Comparison of ENCODE assay signal across 10 cellular contexts in the genomic region with DNA sequence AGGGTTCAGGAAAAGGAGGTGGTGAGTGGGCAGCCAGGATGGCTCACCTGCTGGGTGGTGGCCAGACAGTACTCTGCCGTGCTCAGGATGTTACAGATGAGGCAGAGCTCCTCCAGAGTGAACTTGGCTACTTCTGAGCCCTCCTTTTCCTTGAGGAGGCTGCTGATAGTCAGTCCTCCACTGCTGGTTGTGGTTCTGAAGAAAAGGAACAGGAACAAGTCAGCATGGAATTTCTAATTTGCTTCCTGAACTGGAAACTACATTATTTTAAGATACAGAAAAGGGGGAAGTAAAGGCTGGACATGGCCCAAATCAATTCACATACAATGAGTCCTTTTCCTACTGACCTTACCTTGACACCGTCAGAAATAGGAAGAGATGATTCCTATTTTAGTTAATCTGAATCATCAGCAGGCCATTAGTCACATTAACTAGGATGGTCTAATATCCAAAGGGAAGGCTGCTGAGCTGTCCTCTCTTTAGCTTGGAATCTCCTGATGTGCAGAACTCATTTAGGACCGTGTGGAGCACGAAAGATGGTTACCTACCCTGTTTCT.
DNase-seq lines count a peak whose midpoint lies in the region; ATAC-seq and TF ChIP-seq lines count a peak whose summit lies in the region.
"Had no signal": no experiment of that assay in that cellular context is flagged by ENCODE, and none has a peak within 500 bp of the region (broad histone marks: within the 10 kb centered on the region; RNA-seq: fewer than 3 reads in every experiment).

No MANE protein-coding gene starts in this region.

- WGBS in GM23248 (ENCODE audit: low coverage in 1 of 2, low lambda C conversion rate in 2 of 2, missing lambda C conversion rate in 2 of 2), 2 experiments = 32 to 39% methylated on average over 4 of the region's 4 CpGs
- 13 to 60% methylated on average over 1 of the region's 4 CpGs for WGBS in gastroesophageal sphincter (ENCODE audit: low coverage in 1 of 2), 2 donors

- H3K27me3 ChIP-seq in GM23248 (replicated peaks; ENCODE audit: insufficient read depth) (no peaks in the 10 kb centered on the region), gastroesophageal sphincter (no peaks in the 10 kb centered on the region)

- peak overlapping the region; percentile 70 for H3K27ac Mint-ChIP-seq in activated T-helper 1 cell treated with anti-CD3 and anti-CD28 coated beads, Interleukin-12 subunit alpha, Interleukin-12 subunit beta, Interleukin-2, Interleukin-4 antibody, amounts not matched to agents 30 ng/mL and 10 ng/mL and 1 ng/mL, durations not matched to agents 14 hours and 24 hours and 36 hours

- peak; percentile 32 for ATAC-seq in gastroesophageal sphincter
- ATAC-seq in GM19397 (IDR thresholded peaks at IDR 0.05; ENCODE audit: unreplicated experiment) = no peak

- peak overlapping the region; percentile 5; the same call in 1 of the 2 replicates for H3K4me3 ChIP-seq in GM23248
- no peak overlapping the region for H3K4me3 ChIP-seq in gastroesophageal sphincter

- H2AFZ ChIP-seq in GM23248 = no peak overlapping the region

- H3K79me2 ChIP-seq in GM23248 (ENCODE audit: insufficient read depth) = no peaks in the 10 kb centered on the region

- no peak overlapping the region for H3K4me3 Mint-ChIP-seq in activated T-helper 1 cell treated with anti-CD3 and anti-CD28 coated beads, Interleukin-12 subunit alpha, Interleukin-12 subunit beta, Interleukin-2, Interleukin-4 antibody, amounts not matched to agents 30 ng/mL and 10 ng/mL and 1 ng/mL, durations not matched to agents 14 hours and 24 hours and 36 hours

- H3K27ac ChIP-seq in GM23248 = peak overlapping the region; percentile 91
- peak overlapping the region; percentile 11 to 72 (median 62) for H3K27ac ChIP-seq in gastroesophageal sphincter

- H3K9me3 ChIP-seq in GM23248 (ENCODE audit: low read depth) = no peaks in the 10 kb centered on the region
- H3K9me3 ChIP-seq in gastroesophageal sphincter = no peaks in the 10 kb centered on the region

- TF ChIP-seq EP300 in gastroesophageal sphincter (IDR thresholded peaks at IDR 0.05) = no peak

- no peaks in the 10 kb centered on the region for H3K27me3 Mint-ChIP-seq in activated T-helper 1 cell treated with anti-CD3 and anti-CD28 coated beads, Interleukin-12 subunit alpha, Interleukin-12 subunit beta, Interleukin-2, Interleukin-4 antibody, amounts not matched to agents 30 ng/mL and 10 ng/mL and 1 ng/mL, durations not matched to agents 14 hours and 24 hours and 36 hours (ENCODE audit: insufficient read depth)

- in situ Hi-C loops in GM23248 (cut with MboI) = no loop called here

- no peaks in the 10 kb centered on the region for H3K9me2 ChIP-seq in GM23248 (ENCODE audit: insufficient read depth)

- no peaks in the 10 kb centered on the region for H4K20me1 ChIP-seq in GM23248 (ENCODE audit: insufficient read depth)

- peaks cover 52% of the 10 kb centered on the region for H3F3A ChIP-seq in GM23248 (ENCODE audit: insufficient read depth)

- H3K4me2 ChIP-seq in GM23248 (ENCODE audit: unreplicated experiment) = peak overlapping the region; percentile 27

- H3K36me3 ChIP-seq in GM23248 (ENCODE audit: low read depth) = no peaks in the 10 kb centered on the region
- peaks cover 0 to 41% of the 10 kb centered on the region in 2 donors for H3K36me3 ChIP-seq in gastroesophageal sphincter

- TF ChIP-seq CTCF in gastroesophageal sphincter (IDR thresholded peaks at IDR 0.05) = no peak

- H3K4me1 Mint-ChIP-seq in activated T-helper 1 cell treated with anti-CD3 and anti-CD28 coated beads, Interleukin-12 subunit alpha, Interleukin-12 subunit beta, Interleukin-2, Interleukin-4 antibody, amounts not matched to agents 30 ng/mL and 10 ng/mL and 1 ng/mL, durations not matched to agents 14 hours and 24 hours and 36 hours (ENCODE audit: low read depth) = peaks cover 28% of the 10 kb centered on the region

- TF ChIP-seq POLR2A in gastroesophageal sphincter (IDR thresholded peaks at IDR 0.05) = no peak

- peak overlapping the region; percentile 49 for H3K9ac ChIP-seq in GM23248

- no peaks in the 10 kb centered on the region for H3K9me3 Mint-ChIP-seq in activated T-helper 1 cell treated with anti-CD3 and anti-CD28 coated beads, Interleukin-12 subunit alpha, Interleukin-12 subunit beta, Interleukin-2, Interleukin-4 antibody, amounts not matched to agents 30 ng/mL and 10 ng/mL and 1 ng/mL, durations not matched to agents 14 hours and 24 hours and 36 hours

- intact Hi-C loops in activated T-helper 1 cell treated with anti-CD3 and anti-CD28 coated beads, Interleukin-12 subunit alpha, Interleukin-12 subunit beta, Interleukin-2, Interleukin-4 antibody, amounts not matched to agents 30 ng/mL and 10 ng/mL and 1 ng/mL, durations not matched to agents 14 hours and 24 hours and 36 hours (cut with micrococcal nuclease) = loop anchor here (2.0 kb wide), 1 partner anchor 148 kb away; no protein-coding TSS in a partner anchor

- H3K4me1 ChIP-seq in GM23248 (ENCODE audit: insufficient read depth) (peaks cover 49% of the 10 kb centered on the region), gastroesophageal sphincter (peaks cover 0 to 26% (median 10%) of the 10 kb centered on the region in 3 donors)

- peak; percentile 83 for DNase-seq in GM23248
- no peak for DNase-seq in activated T-helper 1 cell treated with anti-CD3 and anti-CD28 coated beads, Interleukin-12 subunit alpha, Interleukin-12 subunit beta, Interleukin-2, Interleukin-4 antibody, amounts not matched to agents 30 ng/mL and 10 ng/mL and 1 ng/mL, durations not matched to agents 14 hours and 24 hours and 36 hours (ENCODE audit: low spot score)
- peak; percentile 69 for DNase-seq in pulmonary artery endothelial cell (ENCODE audit: low read depth, low spot score)
- DNase-seq in SW480 (ENCODE audit: low spot score) = no peak
- DNase-seq in islet precursor cell = no peak
- DNase-seq in activated CD8-positive, alpha-beta memory T cell treated with anti-CD3 and anti-CD28 coated beads, Interleukin-2, amount 50 U/mL, for 48 hours = no peak
- DNase-seq: activated gamma-delta T cell, SIG-M5 had no signal

- H3K36me3 Mint-ChIP-seq in activated T-helper 1 cell treated with anti-CD3 and anti-CD28 coated beads, Interleukin-12 subunit alpha, Interleukin-12 subunit beta, Interleukin-2, Interleukin-4 antibody, amounts not matched to agents 30 ng/mL and 10 ng/mL and 1 ng/mL, durations not matched to agents 14 hours and 24 hours and 36 hours (ENCODE audit: low read depth) = peaks cover 32% of the 10 kb centered on the region

Comparison
In these comparisons a context has a peak if more than half of its experiments do, and no peak if none do; other contexts are left out.
1. DNase-seq: peak in GM23248 (single experiment) and pulmonary artery endothelial cell (single experiment); none in activated T-helper 1 cell treated with anti-CD3 and anti-CD28 coated beads, Interleukin-12 subunit alpha, Interleukin-12 subunit beta, Interleukin-2, Interleukin-4 antibody, amounts not matched to agents 30 ng/mL and 10 ng/mL and 1 ng/mL, durations not matched to agents 14 hours and 24 hours and 36 hours (single experiment), SW480 (single experiment), islet precursor cell (single experiment) and activated CD8-positive, alpha-beta memory T cell treated with anti-CD3 and anti-CD28 coated beads, Interleukin-2, amount 50 U/mL, for 48 hours (single experiment).